ENCODE assay signal across 13 cellular contexts in the genomic region with DNA sequence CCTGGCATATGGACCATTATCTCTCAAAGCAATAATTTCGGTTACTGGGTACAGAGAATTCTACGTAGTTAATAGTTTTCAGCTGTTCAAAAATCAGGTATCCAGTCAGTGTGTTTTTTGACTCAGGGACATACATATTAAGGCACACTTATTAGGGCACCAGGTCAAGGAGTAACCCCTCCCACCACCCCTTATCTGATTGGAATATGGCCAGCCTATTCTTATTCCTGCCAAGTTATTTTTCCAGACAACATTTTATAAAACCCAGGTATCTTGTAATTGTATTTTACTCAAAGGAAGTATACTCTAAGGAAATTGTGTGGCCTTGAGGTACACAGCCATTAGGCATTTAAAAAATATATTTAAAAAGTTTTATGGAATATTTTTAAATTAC. TPM values are rescaled to one million over a fixed set of nuclear protein-coding genes. Genes with fewer than 3 reads are reported as not detected.
DNase-seq lines count a peak whose midpoint lies in the region; ATAC-seq and TF ChIP-seq lines count a peak whose summit lies in the region.
"Had no signal": no experiment of that assay in that cellular context is flagged by ENCODE, and none has a peak within 500 bp of the region (broad histone marks: within the 10 kb centered on the region; RNA-seq: fewer than 3 reads in every experiment).

No MANE protein-coding gene starts in this region.

- H3K4me3 ChIP-seq in fibroblast of the aortic adventitia (ENCODE audit: low read depth, low read length) (peak overlapping the region; percentile 3), prostate gland (no peak overlapping the region), colonic mucosa (no peak overlapping the region), neural progenitor cell (no peak overlapping the region)

- no peak for TF ChIP-seq POLR2A in prostate gland (IDR thresholded peaks at IDR 0.05)

- H3K27ac ChIP-seq in prostate gland (peak overlapping the region in 1 of 2 donors; percentile 35), colonic mucosa (no peak overlapping the region), neural progenitor cell (no peak overlapping the region)

- CTCF ChIA-PET in T-cell (lab: Charles Lee): no interaction called here

- H3K27ac Mint-ChIP-seq in activated T-cell treated with anti-CD3 and anti-CD28 coated beads, Interleukin-2, amount 50 U/mL, for 24 hours: peak overlapping the region; percentile 83
- H3K27ac Mint-ChIP-seq in T-cell: peak overlapping the region; percentile 79 to 83
- H3K27ac Mint-ChIP-seq in stimulated activated memory B cell treated with anti-CD40 and anti-IgM and Interleukin-4, amounts not matched to agents 10 μg/mL and 1 μg/mL and 100 μg/mL, for 72 hours: peak overlapping the region; percentile 69
- H3K27ac Mint-ChIP-seq in neural progenitor cell: no peak overlapping the region

- no peak for ATAC-seq in T-cell (replicated peaks in 1 of 4)
- ATAC-seq in stimulated activated memory B cell treated with anti-CD40 and anti-IgM and Interleukin-4, amounts not matched to agents 10 μg/mL and 1 μg/mL and 100 μg/mL, for 72 hours: no peak

- peaks cover 77% of the 10 kb centered on the region for H3K36me3 Mint-ChIP-seq in activated T-cell treated with anti-CD3 and anti-CD28 coated beads, Interleukin-2, amount 50 U/mL, for 24 hours (ENCODE audit: low read depth)
- H3K36me3 Mint-ChIP-seq in T-cell: peaks cover 14% of the 10 kb centered on the region
- peaks cover 11% of the 10 kb centered on the region for H3K36me3 Mint-ChIP-seq in stimulated activated memory B cell treated with anti-CD40 and anti-IgM and Interleukin-4, amounts not matched to agents 10 μg/mL and 1 μg/mL and 100 μg/mL, for 72 hours
- peaks cover 15% of the 10 kb centered on the region for H3K36me3 Mint-ChIP-seq in neural progenitor cell

- H3K27me3 Mint-ChIP-seq in activated T-cell treated with anti-CD3 and anti-CD28 coated beads, Interleukin-2, amount 50 U/mL, for 24 hours: no peaks in the 10 kb centered on the region
- H3K27me3 Mint-ChIP-seq in T-cell (no peaks in the 10 kb centered on the region), neural progenitor cell (ENCODE audit: insufficient read depth, low read depth) (peaks cover under 1% of the 10 kb centered on the region)
- H3K27me3 Mint-ChIP-seq in stimulated activated memory B cell treated with anti-CD40 and anti-IgM and Interleukin-4, amounts not matched to agents 10 μg/mL and 1 μg/mL and 100 μg/mL, for 72 hours: no peaks in the 10 kb centered on the region

- no peak overlapping the region for H3K4me2 ChIP-seq in neural progenitor cell

- H3F3A ChIP-seq in neural progenitor cell (ENCODE audit: low read depth): peaks cover 31% of the 10 kb centered on the region

- H3K9me3 ChIP-seq in prostate gland (no peaks in the 10 kb centered on the region), colonic mucosa (no peaks in the 10 kb centered on the region), neural progenitor cell (ENCODE audit: low read depth) (no peaks in the 10 kb centered on the region)

- 8% methylated on average over 2 of the region's 2 CpGs for WGBS in prostate gland

- DNase-seq in activated T-cell treated with anti-CD3 and anti-CD28 coated beads, Interleukin-2, amount 50 U/mL, for 24 hours: no peak
- no peak for DNase-seq in activated T-cell treated with anti-CD3 and anti-CD28 coated beads, Interleukin-2, amount 50 U/mL, for 1 hour
- DNase-seq in T-cell: no peak
- DNase-seq in fibroblast of the aortic adventitia (ENCODE audit: low read depth): no peak
- DNase-seq in prostate gland (ENCODE audit: low spot score): no peak
- DNase-seq in colonic mucosa: no peak
- DNase-seq in neural progenitor cell (ENCODE audit: low spot score): no peak
- DNase-seq: activated naive CD4-positive, alpha-beta T cell; effector CD8-positive, alpha-beta T cell; hypothalamus; midbrain; NCI-H2081 had no signal

- H3K79me2 ChIP-seq in neural progenitor cell (ENCODE audit: low read depth): peaks cover 86% of the 10 kb centered on the region

- H3K4me1 ChIP-seq in prostate gland (replicated peaks): no peaks in the 10 kb centered on the region
- H3K4me1 ChIP-seq in colonic mucosa: no peaks in the 10 kb centered on the region
- peaks cover 25% of the 10 kb centered on the region for H3K4me1 ChIP-seq in neural progenitor cell

- POLR2A ChIA-PET in T-cell (lab: Charles Lee): no interaction called here

- no peak overlapping the region for H3K9ac ChIP-seq in colonic mucosa (ENCODE audit: low read depth in 2 of 2, low read length in 2 of 2)
- no peak overlapping the region for H3K9ac ChIP-seq in neural progenitor cell

- H3K4me3 Mint-ChIP-seq in activated T-cell treated with anti-CD3 and anti-CD28 coated beads, Interleukin-2, amount 50 U/mL, for 24 hours: peak overlapping the region; percentile 87
- peak overlapping the region; percentile 71 to 94 (median 92) for H3K4me3 Mint-ChIP-seq in T-cell
- H3K4me3 Mint-ChIP-seq in stimulated activated memory B cell treated with anti-CD40 and anti-IgM and Interleukin-4, amounts not matched to agents 10 μg/mL and 1 μg/mL and 100 μg/mL, for 72 hours: no peak overlapping the region
- no peak overlapping the region for H3K4me3 Mint-ChIP-seq in neural progenitor cell

- intact Hi-C loops in prostate gland (cut with DNase I) (loop anchor here (5.0 kb wide), 1 partner anchor 89 kb away; no protein-coding TSS in a partner anchor), colonic mucosa (cut with DNase I) (loop anchor here (10.0 kb wide), 1 partner anchor 99 kb away; a partner anchor contains a TSS)

- H3K36me3 ChIP-seq in prostate gland (no peaks in the 10 kb centered on the region), colonic mucosa (peaks cover 5% of the 10 kb centered on the region), neural progenitor cell (peaks cover 19% of the 10 kb centered on the region)

- H3K4me1 Mint-ChIP-seq in activated T-cell treated with anti-CD3 and anti-CD28 coated beads, Interleukin-2, amount 50 U/mL, for 24 hours (ENCODE audit: low read depth): peaks cover 70% of the 10 kb centered on the region
- peaks cover 68 to 82% (median 75%) of the 10 kb centered on the region in 3 donors for H3K4me1 Mint-ChIP-seq in T-cell
- H3K4me1 Mint-ChIP-seq in stimulated activated memory B cell treated with anti-CD40 and anti-IgM and Interleukin-4, amounts not matched to agents 10 μg/mL and 1 μg/mL and 100 μg/mL, for 72 hours: peaks cover 46% of the 10 kb centered on the region
- peaks cover 24% of the 10 kb centered on the region for H3K4me1 Mint-ChIP-seq in neural progenitor cell

- H3K9me3 Mint-ChIP-seq in activated T-cell treated with anti-CD3 and anti-CD28 coated beads, Interleukin-2, amount 50 U/mL, for 24 hours: no peaks in the 10 kb centered on the region
- H3K9me3 Mint-ChIP-seq in T-cell: no peaks in the 10 kb centered on the region
- no peaks in the 10 kb centered on the region for H3K9me3 Mint-ChIP-seq in stimulated activated memory B cell treated with anti-CD40 and anti-IgM and Interleukin-4, amounts not matched to agents 10 μg/mL and 1 μg/mL and 100 μg/mL, for 72 hours
- H3K9me3 Mint-ChIP-seq in neural progenitor cell: no peaks in the 10 kb centered on the region

- no peak overlapping the region for H2AFZ ChIP-seq in neural progenitor cell (replicated peaks)

- no peaks in the 10 kb centered on the region for H3K27me3 ChIP-seq in prostate gland (replicated peaks; ENCODE audit: insufficient read depth)
- no peaks in the 10 kb centered on the region for H3K27me3 ChIP-seq in colonic mucosa
- no peaks in the 10 kb centered on the region for H3K27me3 ChIP-seq in neural progenitor cell

- H4K20me1 ChIP-seq in neural progenitor cell (ENCODE audit: low read depth): peaks cover 57% of the 10 kb centered on the region

- TF ChIP-seq CTCF in fibroblast of the aortic adventitia (IDR thresholded peaks at IDR 0.05; ENCODE audit: insufficient read depth, low read length): no peak
- no peak for TF ChIP-seq CTCF in prostate gland (IDR thresholded peaks at IDR 0.05)
- TF ChIP-seq CTCF in colonic mucosa (IDR thresholded peaks at IDR 0.05): no peak
- no peak for TF ChIP-seq CTCF in neural progenitor cell (IDR thresholded peaks at IDR 0.05)

RNA-seq across cellular contexts. Expression of a gene that starts 4.3 kb away (rescaled TPM):
- total RNA-seq in T-cell (10 to 100 TPM; 52.5 to 95.3 (median 66.5) TPM), fibroblast of the aortic adventitia (ENCODE audit: low replicate concordance) (41.5 and 69.3 TPM in 2 replicates), prostate gland (10 to 100 TPM; 42.0 to 43.5 TPM), colonic mucosa (10 to 100 TPM; 44.0 to 44.4 TPM), neural progenitor cell (ENCODE audit: low replicate concordance) (48.2 and 59.1 TPM in 2 replicates)

Comparison
In these comparisons a context has a peak if more than half of its experiments do, and no peak if none do; other contexts are left out.
1. H3K4me3 Mint-ChIP-seq: peak in activated T-cell treated with anti-CD3 and anti-CD28 coated beads, Interleukin-2, amount 50 U/mL, for 24 hours (single experiment) and T-cell (3 of 3); none in stimulated activated memory B cell treated with anti-CD40 and anti-IgM and Interleukin-4, amounts not matched to agents 10 μg/mL and 1 μg/mL and 100 μg/mL, for 72 hours (single experiment) and neural progenitor cell (single experiment).